Comparison of ENCODE assay signal across 10 cellular contexts in the genomic region with DNA sequence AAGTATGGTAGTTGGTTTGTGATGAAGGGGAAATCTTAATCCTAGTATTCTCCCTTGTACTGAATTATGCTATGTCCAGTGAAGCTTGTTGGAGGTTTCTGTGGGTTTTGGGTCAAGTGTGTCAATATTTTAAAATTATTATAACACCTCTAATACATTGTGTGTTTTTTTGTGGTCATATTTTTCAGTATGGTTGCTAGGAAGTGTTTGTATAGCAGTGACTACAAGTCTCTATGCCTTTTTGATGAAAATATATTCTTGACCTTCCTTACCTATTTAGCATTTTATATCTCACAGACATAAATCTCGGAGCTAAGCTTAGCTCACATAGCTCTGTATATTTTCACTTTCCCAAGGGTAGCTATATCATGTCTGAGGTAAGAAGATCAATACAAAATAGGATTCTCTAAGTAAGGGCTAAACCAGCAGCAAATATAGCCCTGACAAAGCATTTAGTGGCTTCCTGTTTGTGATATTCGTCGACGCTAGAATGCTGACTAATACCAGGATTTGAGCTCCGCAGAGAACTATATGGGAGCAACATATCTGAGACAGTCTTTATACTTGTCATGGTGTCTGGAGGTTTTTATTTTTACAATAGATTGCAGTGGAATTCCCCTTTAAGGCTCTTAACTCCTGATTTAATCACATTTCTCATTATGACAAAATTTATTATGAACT.
DNase-seq lines count a peak whose midpoint lies in the region; ATAC-seq and TF ChIP-seq lines count a peak whose summit lies in the region.
"Had no signal": no experiment of that assay in that cellular context is flagged by ENCODE, and none has a peak within 500 bp of the region (broad histone marks: within the 10 kb centered on the region; RNA-seq: fewer than 3 reads in every experiment).

No MANE protein-coding gene starts in this region.

- no peaks in the 10 kb centered on the region for H3K79me2 ChIP-seq in hepatocyte

- H3K36me3 ChIP-seq in SK-N-MC (ENCODE audit: insufficient read depth, low read length), result no peaks in the 10 kb centered on the region
- H3K36me3 ChIP-seq in hepatocyte (replicated peaks; ENCODE audit: insufficient read depth, low read depth), result no peaks in the 10 kb centered on the region
- H3K36me3 ChIP-seq in transverse colon, result no peaks in the 10 kb centered on the region
- H3K36me3 ChIP-seq: SJSA1 had no signal

- no peak overlapping the region for H3K4me2 ChIP-seq in hepatocyte

- no peaks in the 10 kb centered on the region for H4K20me1 ChIP-seq in hepatocyte (ENCODE audit: insufficient read depth, poor library complexity, severe bottlenecking)

- DNase-seq in EL (peak; percentile 13), SK-N-MC (ENCODE audit: low read depth, low spot score) (peak; percentile 35), ACHN (no peak), hepatocyte (ENCODE audit: low spot score) (no peak), transverse colon (no peak)
- no peak for DNase-seq in stimulated activated CD4-positive, alpha-beta T cell treated with anti-CD3 and anti-CD28 coated beads, Interleukin-12 subunit alpha, Interleukin-12 subunit beta, amount 100 ng/mL, for 4 hours
- DNase-seq: activated naive CD4-positive, alpha-beta T cell treated with Interleukin-2 at 50 U/mL for 16 hours had no signal

- no peak for TF ChIP-seq POLR2A in transverse colon (IDR thresholded peaks at IDR 0.05)

- H3K4me3 ChIP-seq in SK-N-MC (peak overlapping the region; percentile 14; the same call in 1 of the 2 replicates), hepatocyte (no peak overlapping the region), transverse colon (no peak overlapping the region)
- H3K4me3 ChIP-seq: SJSA1 had no signal

- H3K9me3 ChIP-seq in SK-N-MC (ENCODE audit: low read depth, low read length) (no peaks in the 10 kb centered on the region; the same call in 1 of the 2 replicates), hepatocyte (ENCODE audit: low read depth) (no peaks in the 10 kb centered on the region), transverse colon (no peaks in the 10 kb centered on the region)
- H3K9me3 ChIP-seq: SJSA1 had no signal

- no peaks in the 10 kb centered on the region for H3K9me2 ChIP-seq in hepatocyte (replicated peaks; ENCODE audit: insufficient read depth)

- ATAC-seq in GM19351 (IDR thresholded peaks at IDR 0.05; ENCODE audit: unreplicated experiment) (peak; percentile 99), HG02973 (IDR thresholded peaks at IDR 0.05; ENCODE audit: unreplicated experiment) (peak; percentile 99)

- no peaks in the 10 kb centered on the region for H3K4me1 ChIP-seq in hepatocyte (ENCODE audit: insufficient read depth)
- H3K4me1 ChIP-seq in transverse colon, result no peaks in the 10 kb centered on the region
- H3K4me1 ChIP-seq: SJSA1 had no signal

- no peaks in the 10 kb centered on the region for H3K27me3 ChIP-seq in hepatocyte
- H3K27me3 ChIP-seq in transverse colon, result no peaks in the 10 kb centered on the region
- H3K27me3 ChIP-seq: SJSA1 had no signal

- WGBS in hepatocyte (ENCODE audit: low lambda C conversion rate, missing lambda C conversion rate), result 83% methylated on average over 5 of the region's 5 CpGs
- WGBS in transverse colon (ENCODE audit: low coverage in 1 of 2), 2 donors, result 66 to 69% methylated on average over 5 of the region's 5 CpGs

- H2AFZ ChIP-seq in hepatocyte, result no peak overlapping the region

- H3K27ac ChIP-seq in SK-N-MC (peak overlapping the region; percentile 55; the same call in 1 of the 2 replicates), hepatocyte (no peak overlapping the region), transverse colon (no peak overlapping the region)
- H3K27ac ChIP-seq: SJSA1 had no signal

- TF ChIP-seq EP300 in transverse colon (IDR thresholded peaks at IDR 0.05; ENCODE audit: low read depth), result no peak

- no peak for TF ChIP-seq CTCF in hepatocyte (IDR thresholded peaks at IDR 0.05; ENCODE audit: poor library complexity)
- no peak for TF ChIP-seq CTCF in transverse colon (IDR thresholded peaks at IDR 0.05)

- H3K9ac ChIP-seq in SK-N-MC (ENCODE audit: insufficient read length), result no peak overlapping the region

- intact Hi-C loops in transverse colon (cut with DNase I; ENCODE audit: low total_unique reads), result no loop called here

- in situ Hi-C loops in ACHN (cut with HindIII; ENCODE audit: low pct_ligation_motif_present, low pct_unique_long_range_greater_than_20kb, low sequenced_read_pairs) (no loop called here), transverse colon (cut with MboI; ENCODE audit: low pct_ligation_motif_present in 1 of 4, low pct_unique_long_range_greater_than_20kb in 1 of 4, low sequenced_read_pairs in 3 of 4) (no loop called here)

Comparison
In these comparisons a context has a peak if more than half of its experiments do, and no peak if none do; other contexts are left out.
1. DNase-seq: peak in EL (single experiment) and SK-N-MC (single experiment); none in ACHN (single experiment), stimulated activated CD4-positive, alpha-beta T cell treated with anti-CD3 and anti-CD28 coated beads, Interleukin-12 subunit alpha, Interleukin-12 subunit beta, amount 100 ng/mL, for 4 hours (single experiment), hepatocyte (single experiment) and transverse colon (single experiment).